ENCODE assay signal across 8 cellular contexts in the genomic region with DNA sequence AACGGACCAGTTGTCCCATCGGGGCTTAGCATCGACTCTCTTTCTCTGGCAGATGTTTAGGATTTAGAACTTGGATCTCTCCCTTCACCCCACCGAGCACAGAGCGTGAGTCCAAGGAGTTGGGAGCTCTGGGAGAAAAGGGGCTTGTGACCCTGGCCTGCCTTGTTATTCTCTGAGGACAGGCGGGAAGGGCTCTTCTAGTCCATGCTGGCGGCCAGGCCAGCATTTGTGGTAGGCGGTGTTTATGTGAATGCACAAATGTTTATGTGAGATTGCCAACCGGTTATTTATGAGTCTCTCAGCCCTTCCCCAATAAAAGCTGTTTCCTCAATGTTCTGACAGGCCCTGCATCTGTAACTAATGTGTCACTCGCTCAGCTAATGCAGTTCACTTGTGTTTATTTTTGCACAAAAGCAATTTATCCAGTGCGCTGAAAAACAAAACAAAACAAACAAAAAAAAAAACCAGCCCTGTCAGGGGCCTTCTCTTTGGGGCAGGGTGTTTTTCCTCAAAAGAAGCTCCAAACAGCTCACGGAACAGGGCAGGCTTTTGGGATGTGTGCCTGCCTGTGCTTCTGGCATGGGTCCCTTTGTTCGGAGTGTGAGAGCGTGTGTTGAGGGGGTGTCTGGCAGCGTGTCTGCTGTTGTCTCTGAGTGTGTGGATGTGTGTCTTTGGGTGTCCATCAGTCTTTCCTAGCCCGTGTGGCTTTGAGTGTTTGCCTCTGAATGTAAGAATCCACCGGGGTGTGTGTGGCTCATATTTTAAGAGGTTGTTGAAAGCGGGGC. TPM values are rescaled to one million over a fixed set of nuclear protein-coding genes. Genes with fewer than 3 reads are reported as not detected.
DNase-seq lines count a peak whose midpoint lies in the region; ATAC-seq and TF ChIP-seq lines count a peak whose summit lies in the region.
"Had no signal": no experiment of that assay in that cellular context is flagged by ENCODE, and none has a peak within 500 bp of the region (broad histone marks: within the 10 kb centered on the region; RNA-seq: fewer than 3 reads in every experiment).

No MANE protein-coding gene starts in this region.

- no peak overlapping the region for H3K4me3 Mint-ChIP-seq in endodermal cell
- H3K4me3 Mint-ChIP-seq in activated CD4-positive, alpha-beta T cell treated with anti-CD3 and anti-CD28 coated beads, Interleukin-2, amount 10 ng/mL, durations not matched to agents 24 days and 14 days: no peak overlapping the region

- H3K4me3 ChIP-seq in LNCaP clone FGC (ENCODE audit: low read depth, low read length): no peak overlapping the region
- no peak overlapping the region for H3K4me3 ChIP-seq in endodermal cell (ENCODE audit: low read length)
- H3K4me3 ChIP-seq in left lung: no peak overlapping the region
- no peak overlapping the region for H3K4me3 ChIP-seq in thoracic aorta

- H3K36me3 Mint-ChIP-seq in endodermal cell (ENCODE audit: low read depth): no peaks in the 10 kb centered on the region
- H3K36me3 Mint-ChIP-seq in activated CD4-positive, alpha-beta T cell treated with anti-CD3 and anti-CD28 coated beads, Interleukin-2, amount 10 ng/mL, durations not matched to agents 24 days and 14 days (ENCODE audit: low read depth): no peaks in the 10 kb centered on the region

- intact Hi-C loops in left lung (cut with DNase I): no loop called here
- intact Hi-C loops in activated CD4-positive, alpha-beta T cell treated with anti-CD3 and anti-CD28 coated beads, Interleukin-2, amount 10 ng/mL, durations not matched to agents 24 days and 14 days (cut with micrococcal nuclease): no loop called here

- H3K9me3 ChIP-seq in endodermal cell (ENCODE audit: control insufficient read depth, low read length) (no peaks in the 10 kb centered on the region), left lung (no peaks in the 10 kb centered on the region), thoracic aorta (no peaks in the 10 kb centered on the region)

- WGBS in endodermal cell (ENCODE audit: insufficient coverage in 1 of 2, insufficient read length in 1 of 2), 2 experiments: 84 to 86% methylated on average over 7 to 18 of the region's 18 CpGs

- peak; percentile 70 for DNase-seq in LNCaP clone FGC (ENCODE audit: low read depth)
- peak; percentile 38 for DNase-seq in endodermal cell
- DNase-seq in left lung: no peak
- no peak for DNase-seq in thoracic aorta (ENCODE audit: low spot score)
- no peak for DNase-seq in dedifferentiated amniotic fluid mesenchymal stem cell (ENCODE audit: extremely low spot score)
- no peak for DNase-seq in activated CD4-positive, alpha-beta T cell treated with anti-CD3 and anti-CD28 coated beads, Interleukin-2, amount 10 ng/mL, durations not matched to agents 24 days and 14 days
- DNase-seq: NCI-H2227 treated with DMSO at 0.1 percent for 48 hours had no signal

- H3K9ac ChIP-seq in endodermal cell (ENCODE audit: extremely low read depth, low read length, poor library complexity, severe bottlenecking): no peak overlapping the region

- no peaks in the 10 kb centered on the region for H3K4me1 ChIP-seq in endodermal cell (ENCODE audit: control insufficient read depth, insufficient read depth, low read length)
- peaks cover 0 to 6% of the 10 kb centered on the region in 2 donors for H3K4me1 ChIP-seq in left lung
- H3K4me1 ChIP-seq in thoracic aorta (ENCODE audit: control insufficient read depth in 1 of 2, low read depth in 2 of 2): peaks cover 21 to 85% of the 10 kb centered on the region in 2 donors

- TF ChIP-seq CTCF in LNCaP clone FGC (IDR thresholded peaks at IDR 0.05; ENCODE audit: control insufficient read depth, extremely low read depth, insufficient read depth): no peak
- TF ChIP-seq CTCF in endodermal cell (conservative IDR thresholded peaks at IDR 0.05): no peak
- no peak for TF ChIP-seq CTCF in left lung (IDR thresholded peaks at IDR 0.05)
- no peak for TF ChIP-seq CTCF in thoracic aorta (IDR thresholded peaks at IDR 0.05)

- H3K36me3 ChIP-seq in endodermal cell (ENCODE audit: control insufficient read depth, insufficient read depth, low read length) (no peaks in the 10 kb centered on the region), left lung (no peaks in the 10 kb centered on the region), thoracic aorta (no peaks in the 10 kb centered on the region)

- H3K27ac ChIP-seq in endodermal cell (ENCODE audit: low read depth, low read length) (no peak overlapping the region), left lung (peak overlapping the region in 1 of 2 donors; percentile 22), thoracic aorta (peak overlapping the region; percentile 33 to 65)

- peaks cover 7% of the 10 kb centered on the region for H3K4me1 Mint-ChIP-seq in endodermal cell
- H3K4me1 Mint-ChIP-seq in activated CD4-positive, alpha-beta T cell treated with anti-CD3 and anti-CD28 coated beads, Interleukin-2, amount 10 ng/mL, durations not matched to agents 24 days and 14 days: no peaks in the 10 kb centered on the region

- no peaks in the 10 kb centered on the region for H3K9me3 Mint-ChIP-seq in endodermal cell
- no peaks in the 10 kb centered on the region for H3K9me3 Mint-ChIP-seq in activated CD4-positive, alpha-beta T cell treated with anti-CD3 and anti-CD28 coated beads, Interleukin-2, amount 10 ng/mL, durations not matched to agents 24 days and 14 days

- H3K27ac Mint-ChIP-seq in endodermal cell: no peak overlapping the region
- H3K27ac Mint-ChIP-seq in activated CD4-positive, alpha-beta T cell treated with anti-CD3 and anti-CD28 coated beads, Interleukin-2, amount 10 ng/mL, durations not matched to agents 24 days and 14 days: no peak overlapping the region

- no peaks in the 10 kb centered on the region for H3K27me3 Mint-ChIP-seq in endodermal cell (ENCODE audit: insufficient read depth)
- no peaks in the 10 kb centered on the region for H3K27me3 Mint-ChIP-seq in activated CD4-positive, alpha-beta T cell treated with anti-CD3 and anti-CD28 coated beads, Interleukin-2, amount 10 ng/mL, durations not matched to agents 24 days and 14 days

- peak; percentile 71 for ATAC-seq in left lung
- no peak for ATAC-seq in thoracic aorta (ENCODE audit: insufficient number of reproducible peaks, low FRiP score, low read depth)
- no peak for ATAC-seq in GM19395 (IDR thresholded peaks at IDR 0.05; ENCODE audit: unreplicated experiment)

- no peaks in the 10 kb centered on the region for H3K27me3 ChIP-seq in endodermal cell (ENCODE audit: control insufficient read depth, insufficient read depth, low read length, poor library complexity, severe bottlenecking)
- H3K27me3 ChIP-seq in left lung: no peaks in the 10 kb centered on the region
- H3K27me3 ChIP-seq in thoracic aorta (replicated peaks; ENCODE audit: insufficient read depth): no peaks in the 10 kb centered on the region

RNA-seq across cellular contexts. Expression of a gene that starts 52.7 kb away (rescaled TPM):
- total RNA-seq in endodermal cell (10 to 100 TPM; 13.4 to 24.2 TPM), left lung (10 to 100 TPM in 1 of 2 donors, 1 to 10 TPM in 1; 6.2 to 11.5 TPM), thoracic aorta (10 to 100 TPM; 25.3 to 33.7 TPM)
- 6.8 TPM for polyA plus RNA-seq in endodermal cell (2013, experiment 1 of 2)
- polyA plus RNA-seq in endodermal cell (2013, experiment 2 of 2): 7.2 TPM
- 0.26 and 0.73 TPM in 2 replicates for total RNA-seq in activated CD4-positive, alpha-beta T cell treated with anti-CD3 and anti-CD28 coated beads, Interleukin-2, amount 10 ng/mL, durations not matched to agents 24 days and 14 days

Comparison
In these comparisons a context has a peak if more than half of its experiments do, and no peak if none do; other contexts are left out.
1. DNase-seq: peak in LNCaP clone FGC (single experiment) and endodermal cell (single experiment); none in left lung (0 of 2), thoracic aorta (single experiment), dedifferentiated amniotic fluid mesenchymal stem cell (single experiment) and activated CD4-positive, alpha-beta T cell treated with anti-CD3 and anti-CD28 coated beads, Interleukin-2, amount 10 ng/mL, durations not matched to agents 24 days and 14 days (single experiment).